In genomic region chr9:78363221-78363620, GRCh38 we compare ENCODE assay signal across 1 cellular context.
TF ChIP-seq lines count a peak whose summit lies in the region.

No MANE protein-coding gene starts in this region.

TF ChIP-seq in GM23338, 12 proteins besides CTCF, POLR2A, EP300 and RAD21 (continued from another document):
- TF ChIP-seq, protein P1, sequence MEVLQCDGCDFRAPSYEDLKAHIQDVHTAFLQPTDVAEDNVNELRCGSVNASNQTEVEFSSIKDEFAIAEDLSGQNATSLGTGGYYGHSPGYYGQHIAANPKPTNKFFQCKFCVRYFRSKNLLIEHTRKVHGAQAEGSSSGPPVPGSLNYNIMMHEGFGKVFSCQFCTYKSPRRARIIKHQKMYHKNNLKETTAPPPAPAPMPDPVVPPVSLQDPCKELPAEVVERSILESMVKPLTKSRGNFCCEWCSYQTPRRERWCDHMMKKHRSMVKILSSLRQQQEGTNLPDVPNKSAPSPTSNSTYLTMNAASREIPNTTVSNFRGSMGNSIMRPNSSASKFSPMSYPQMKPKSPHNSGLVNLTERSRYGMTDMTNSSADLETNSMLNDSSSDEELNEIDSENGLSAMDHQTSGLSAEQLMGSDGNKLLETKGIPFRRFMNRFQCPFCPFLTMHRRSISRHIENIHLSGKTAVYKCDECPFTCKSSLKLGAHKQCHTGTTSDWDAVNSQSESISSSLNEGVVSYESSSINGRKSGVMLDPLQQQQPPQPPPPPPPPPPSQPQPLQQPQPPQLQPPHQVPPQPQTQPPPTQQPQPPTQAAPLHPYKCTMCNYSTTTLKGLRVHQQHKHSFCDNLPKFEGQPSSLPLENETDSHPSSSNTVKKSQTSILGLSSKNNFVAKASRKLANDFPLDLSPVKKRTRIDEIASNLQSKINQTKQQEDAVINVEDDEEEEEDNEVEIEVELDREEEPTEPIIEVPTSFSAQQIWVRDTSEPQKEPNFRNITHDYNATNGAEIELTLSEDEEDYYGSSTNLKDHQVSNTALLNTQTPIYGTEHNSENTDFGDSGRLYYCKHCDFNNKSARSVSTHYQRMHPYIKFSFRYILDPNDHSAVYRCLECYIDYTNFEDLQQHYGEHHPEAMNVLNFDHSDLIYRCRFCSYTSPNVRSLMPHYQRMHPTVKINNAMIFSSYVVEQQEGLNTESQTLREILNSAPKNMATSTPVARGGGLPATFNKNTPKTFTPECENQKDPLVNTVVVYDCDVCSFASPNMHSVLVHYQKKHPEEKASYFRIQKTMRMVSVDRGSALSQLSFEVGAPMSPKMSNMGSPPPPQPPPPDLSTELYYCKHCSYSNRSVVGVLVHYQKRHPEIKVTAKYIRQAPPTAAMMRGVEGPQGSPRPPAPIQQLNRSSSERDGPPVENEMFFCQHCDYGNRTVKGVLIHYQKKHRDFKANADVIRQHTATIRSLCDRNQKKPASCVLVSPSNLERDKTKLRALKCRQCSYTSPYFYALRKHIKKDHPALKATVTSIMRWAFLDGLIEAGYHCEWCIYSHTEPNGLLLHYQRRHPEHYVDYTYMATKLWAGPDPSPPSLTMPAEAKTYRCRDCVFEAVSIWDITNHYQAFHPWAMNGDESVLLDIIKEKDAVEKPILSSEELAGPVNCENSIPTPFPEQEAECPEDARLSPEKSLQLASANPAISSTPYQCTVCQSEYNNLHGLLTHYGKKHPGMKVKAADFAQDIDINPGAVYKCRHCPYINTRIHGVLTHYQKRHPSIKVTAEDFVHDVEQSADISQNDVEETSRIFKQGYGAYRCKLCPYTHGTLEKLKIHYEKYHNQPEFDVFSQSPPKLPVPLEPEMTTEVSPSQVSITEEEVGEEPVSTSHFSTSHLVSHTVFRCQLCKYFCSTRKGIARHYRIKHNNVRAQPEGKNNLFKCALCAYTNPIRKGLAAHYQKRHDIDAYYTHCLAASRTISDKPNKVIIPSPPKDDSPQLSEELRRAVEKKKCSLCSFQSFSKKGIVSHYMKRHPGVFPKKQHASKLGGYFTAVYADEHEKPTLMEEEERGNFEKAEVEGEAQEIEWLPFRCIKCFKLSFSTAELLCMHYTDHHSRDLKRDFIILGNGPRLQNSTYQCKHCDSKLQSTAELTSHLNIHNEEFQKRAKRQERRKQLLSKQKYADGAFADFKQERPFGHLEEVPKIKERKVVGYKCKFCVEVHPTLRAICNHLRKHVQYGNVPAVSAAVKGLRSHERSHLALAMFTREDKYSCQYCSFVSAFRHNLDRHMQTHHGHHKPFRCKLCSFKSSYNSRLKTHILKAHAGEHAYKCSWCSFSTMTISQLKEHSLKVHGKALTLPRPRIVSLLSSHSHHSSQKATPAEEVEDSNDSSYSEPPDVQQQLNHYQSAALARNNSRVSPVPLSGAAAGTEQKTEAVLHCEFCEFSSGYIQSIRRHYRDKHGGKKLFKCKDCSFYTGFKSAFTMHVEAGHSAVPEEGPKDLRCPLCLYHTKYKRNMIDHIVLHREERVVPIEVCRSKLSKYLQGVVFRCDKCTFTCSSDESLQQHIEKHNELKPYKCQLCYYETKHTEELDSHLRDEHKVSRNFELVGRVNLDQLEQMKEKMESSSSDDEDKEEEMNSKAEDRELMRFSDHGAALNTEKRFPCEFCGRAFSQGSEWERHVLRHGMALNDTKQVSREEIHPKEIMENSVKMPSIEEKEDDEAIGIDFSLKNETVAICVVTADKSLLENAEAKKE (CRISPR knock-in tag; IDR thresholded peaks at IDR 0.05), result no peak
- TF ChIP-seq ZNF331 (CRISPR knock-in tag; IDR thresholded peaks at IDR 0.05; ENCODE audit: low read depth) (no peak), EZH2 (IDR thresholded peaks at IDR 0.05; ENCODE audit: low read depth, unreplicated experiment) (no peak), EZH2phosphoT487 (IDR thresholded peaks at IDR 0.05; ENCODE audit: unreplicated experiment) (no peak), POLR2AphosphoS5 (IDR thresholded peaks at IDR 0.05; ENCODE audit: low read depth) (no peak), JUNB (IDR thresholded peaks at IDR 0.05; ENCODE audit: unreplicated experiment) (no peak), CREB1 (CRISPR knock-in tag; IDR thresholded peaks at IDR 0.05; ENCODE audit: low read depth) (no peak), STAT1 (IDR thresholded peaks at IDR 0.05; ENCODE audit: unreplicated experiment) (no peak)
